In the genomic region with DNA sequence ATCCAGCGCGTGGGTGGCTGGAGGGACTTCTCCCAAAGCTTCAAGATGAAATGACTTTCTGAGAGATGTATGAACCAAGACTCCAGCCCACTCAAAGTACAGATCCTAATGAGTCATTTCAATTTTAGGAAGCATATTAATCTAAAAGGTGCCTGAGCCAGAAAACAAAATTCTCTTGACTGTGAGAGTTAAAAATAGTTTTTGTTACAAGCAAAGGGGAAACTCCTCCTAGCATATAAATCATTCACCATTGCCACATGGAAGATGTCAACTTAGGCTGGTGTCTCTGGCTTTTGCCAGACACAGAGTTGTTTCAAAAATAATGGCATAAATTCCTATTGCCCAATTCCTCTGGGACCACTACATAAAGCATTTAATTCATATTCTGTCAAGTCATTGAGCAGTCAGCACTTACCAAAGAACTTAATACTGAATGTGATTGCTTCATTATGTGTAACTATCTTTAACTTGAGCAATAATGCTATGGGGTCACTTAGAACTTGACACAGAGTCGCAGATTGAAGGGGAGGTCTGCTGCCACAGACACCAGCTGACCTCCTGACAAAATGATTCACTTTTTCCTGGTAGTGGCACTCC, we compare ENCODE assay signal across 10 cellular contexts.
DNase-seq lines count a peak whose midpoint lies in the region; ATAC-seq and TF ChIP-seq lines count a peak whose summit lies in the region.
"Had no signal": no experiment of that assay in that cellular context is flagged by ENCODE, and none has a peak within 500 bp of the region (broad histone marks: within the 10 kb centered on the region; RNA-seq: fewer than 3 reads in every experiment).

No MANE protein-coding gene starts in this region.

- intact Hi-C loops in activated CD4-positive, alpha-beta memory T cell treated with anti-CD3 and anti-CD28 coated beads for 36 hours (cut with micrococcal nuclease) = loop anchor here (1.0 kb wide), 1 partner anchor 64 kb away; no protein-coding TSS in a partner anchor

- no peaks in the 10 kb centered on the region for H3K4me1 ChIP-seq in Peyer's patch

- no peaks in the 10 kb centered on the region for H3K27me3 ChIP-seq in Peyer's patch

- no peak overlapping the region for H3K4me3 Mint-ChIP-seq in activated CD4-positive, alpha-beta memory T cell treated with anti-CD3 and anti-CD28 coated beads for 36 hours
- H3K4me3 Mint-ChIP-seq in activated CD4-positive, alpha-beta memory T cell treated with anti-CD3 and anti-CD28 coated beads, Interleukin-2, amount 10 ng/mL, durations not matched to agents 7 days and 5 days = no peak overlapping the region
- H3K4me3 Mint-ChIP-seq in activated T-helper 17 cell treated with anti-CD3 and anti-CD28 coated beads, Interleukin-2, amount 50 U/mL, for 72 hours = peak overlapping the region; percentile 33
- H3K4me3 Mint-ChIP-seq in nephron = peak overlapping the region in 2 of 3 experiments; percentile 26 to 45
- H3K4me3 Mint-ChIP-seq in type B pancreatic cell = no peak overlapping the region
- no peak overlapping the region for H3K4me3 Mint-ChIP-seq in HFFc6
- H3K4me3 Mint-ChIP-seq: CD4-positive, CD25-positive, alpha-beta regulatory T cell; naive B cell had no signal

- peak overlapping the region; percentile 53 for H3K27ac Mint-ChIP-seq in activated CD4-positive, alpha-beta memory T cell treated with anti-CD3 and anti-CD28 coated beads for 36 hours
- H3K27ac Mint-ChIP-seq in activated CD4-positive, alpha-beta memory T cell treated with anti-CD3 and anti-CD28 coated beads, Interleukin-2, amount 10 ng/mL, durations not matched to agents 7 days and 5 days = no peak overlapping the region
- H3K27ac Mint-ChIP-seq in activated T-helper 17 cell treated with anti-CD3 and anti-CD28 coated beads, Interleukin-2, amount 50 U/mL, for 72 hours = peak overlapping the region; percentile 34
- peak overlapping the region; percentile 71 to 83 (median 71) for H3K27ac Mint-ChIP-seq in nephron
- no peak overlapping the region for H3K27ac Mint-ChIP-seq in type B pancreatic cell
- no peak overlapping the region for H3K27ac Mint-ChIP-seq in HFFc6

- TF ChIP-seq POLR2A in Peyer's patch (IDR thresholded peaks at IDR 0.05) = no peak

- no peak overlapping the region for H3K4me3 ChIP-seq in Peyer's patch

- TF ChIP-seq CTCF in nephron (IDR thresholded peaks at IDR 0.05; ENCODE audit: unreplicated experiment in 3 of 3) (no peak), type B pancreatic cell (conservative IDR thresholded peaks at IDR 0.05) (no peak), Peyer's patch (IDR thresholded peaks at IDR 0.05) (no peak), HFFc6 (IDR thresholded peaks at IDR 0.05) (no peak)

- peak; percentile 36 for ATAC-seq in HG03025 (IDR thresholded peaks at IDR 0.05; ENCODE audit: low FRiP score, unreplicated experiment)
- ATAC-seq in activated T-helper 17 cell treated with anti-CD3 and anti-CD28 coated beads, Interleukin-2, amount 50 U/mL, for 72 hours (replicated peaks) = peak; percentile 65

- CTCF ChIA-PET in activated CD4-positive, alpha-beta memory T cell treated with anti-CD3 and anti-CD28 coated beads for 36 hours (lab: Charles Lee) = no interaction called here
- CTCF ChIA-PET in activated CD4-positive, alpha-beta memory T cell treated with anti-CD3 and anti-CD28 coated beads, Interleukin-2, amount 10 ng/mL, durations not matched to agents 7 days and 5 days (lab: Charles Lee) = no interaction called here

- peak; percentile 39 for DNase-seq in activated CD4-positive, alpha-beta memory T cell treated with anti-CD3 and anti-CD28 coated beads for 36 hours
- DNase-seq in activated CD4-positive, alpha-beta memory T cell treated with anti-CD3 and anti-CD28 coated beads, Interleukin-2, amount 10 ng/mL, durations not matched to agents 7 days and 5 days = no peak
- DNase-seq in type B pancreatic cell (ENCODE audit: extremely low spot score, unreplicated experiment) (no peak), Peyer's patch (no peak), HFFc6 (no peak)
- DNase-seq: naive B cell had no signal

- H3K27ac ChIP-seq in Peyer's patch = no peak overlapping the region

- POLR2A ChIA-PET in activated CD4-positive, alpha-beta memory T cell treated with anti-CD3 and anti-CD28 coated beads for 36 hours (lab: Charles Lee) = no interaction called here
- POLR2A ChIA-PET in activated CD4-positive, alpha-beta memory T cell treated with anti-CD3 and anti-CD28 coated beads, Interleukin-2, amount 10 ng/mL, durations not matched to agents 7 days and 5 days (lab: Charles Lee) = no interaction called here

- no peaks in the 10 kb centered on the region for H3K36me3 ChIP-seq in Peyer's patch

- no peaks in the 10 kb centered on the region for H3K9me3 ChIP-seq in Peyer's patch

- no peaks in the 10 kb centered on the region for H3K36me3 Mint-ChIP-seq in activated CD4-positive, alpha-beta memory T cell treated with anti-CD3 and anti-CD28 coated beads for 36 hours
- H3K36me3 Mint-ChIP-seq in activated CD4-positive, alpha-beta memory T cell treated with anti-CD3 and anti-CD28 coated beads, Interleukin-2, amount 10 ng/mL, durations not matched to agents 7 days and 5 days (ENCODE audit: low read depth) = no peaks in the 10 kb centered on the region
- no peaks in the 10 kb centered on the region for H3K36me3 Mint-ChIP-seq in activated T-helper 17 cell treated with anti-CD3 and anti-CD28 coated beads, Interleukin-2, amount 50 U/mL, for 72 hours (ENCODE audit: low read depth)
- H3K36me3 Mint-ChIP-seq in nephron (ENCODE audit: low read depth) = no peaks in the 10 kb centered on the region
- no peaks in the 10 kb centered on the region for H3K36me3 Mint-ChIP-seq in type B pancreatic cell
- no peaks in the 10 kb centered on the region; the same call in 1 of the 2 replicates for H3K36me3 Mint-ChIP-seq in HFFc6 (ENCODE audit: low read depth)
- H3K36me3 Mint-ChIP-seq: CD4-positive, CD25-positive, alpha-beta regulatory T cell; naive B cell had no signal

- H3K27me3 Mint-ChIP-seq in activated CD4-positive, alpha-beta memory T cell treated with anti-CD3 and anti-CD28 coated beads for 36 hours = peaks cover 3% of the 10 kb centered on the region
- H3K27me3 Mint-ChIP-seq in activated CD4-positive, alpha-beta memory T cell treated with anti-CD3 and anti-CD28 coated beads, Interleukin-2, amount 10 ng/mL, durations not matched to agents 7 days and 5 days = no peaks in the 10 kb centered on the region
- no peaks in the 10 kb centered on the region for H3K27me3 Mint-ChIP-seq in activated T-helper 17 cell treated with anti-CD3 and anti-CD28 coated beads, Interleukin-2, amount 50 U/mL, for 72 hours
- H3K27me3 Mint-ChIP-seq in nephron (ENCODE audit: low read depth) = no peaks in the 10 kb centered on the region
- no peaks in the 10 kb centered on the region for H3K27me3 Mint-ChIP-seq in type B pancreatic cell
- H3K27me3 Mint-ChIP-seq in HFFc6 (ENCODE audit: insufficient read depth) = no peaks in the 10 kb centered on the region
- H3K27me3 Mint-ChIP-seq: naive B cell had no signal

- H3K4me1 Mint-ChIP-seq in activated CD4-positive, alpha-beta memory T cell treated with anti-CD3 and anti-CD28 coated beads for 36 hours (ENCODE audit: low read depth) = peaks cover 20% of the 10 kb centered on the region
- H3K4me1 Mint-ChIP-seq in activated CD4-positive, alpha-beta memory T cell treated with anti-CD3 and anti-CD28 coated beads, Interleukin-2, amount 10 ng/mL, durations not matched to agents 7 days and 5 days = peaks cover 8% of the 10 kb centered on the region
- peaks cover 8% of the 10 kb centered on the region for H3K4me1 Mint-ChIP-seq in activated T-helper 17 cell treated with anti-CD3 and anti-CD28 coated beads, Interleukin-2, amount 50 U/mL, for 72 hours
- H3K4me1 Mint-ChIP-seq in nephron (peaks cover 29% of the 10 kb centered on the region), type B pancreatic cell (ENCODE audit: unreplicated experiment) (peaks cover 14% of the 10 kb centered on the region), HFFc6 (ENCODE audit: low read depth) (no peaks in the 10 kb centered on the region)

- no peaks in the 10 kb centered on the region for H3K9me3 Mint-ChIP-seq in activated CD4-positive, alpha-beta memory T cell treated with anti-CD3 and anti-CD28 coated beads for 36 hours
- H3K9me3 Mint-ChIP-seq in activated CD4-positive, alpha-beta memory T cell treated with anti-CD3 and anti-CD28 coated beads, Interleukin-2, amount 10 ng/mL, durations not matched to agents 7 days and 5 days = no peaks in the 10 kb centered on the region
- H3K9me3 Mint-ChIP-seq in activated T-helper 17 cell treated with anti-CD3 and anti-CD28 coated beads, Interleukin-2, amount 50 U/mL, for 72 hours = no peaks in the 10 kb centered on the region
- H3K9me3 Mint-ChIP-seq in nephron (no peaks in the 10 kb centered on the region), type B pancreatic cell (no peaks in the 10 kb centered on the region), HFFc6 (peaks cover 53% of the 10 kb centered on the region)
- H3K9me3 Mint-ChIP-seq: naive B cell had no signal

Comparison
In these comparisons a context has a peak if more than half of its experiments do, and no peak if none do; other contexts are left out.
1. H3K27ac Mint-ChIP-seq: peak in activated CD4-positive, alpha-beta memory T cell treated with anti-CD3 and anti-CD28 coated beads for 36 hours (single experiment), activated T-helper 17 cell treated with anti-CD3 and anti-CD28 coated beads, Interleukin-2, amount 50 U/mL, for 72 hours (single experiment) and nephron (3 of 3); none in activated CD4-positive, alpha-beta memory T cell treated with anti-CD3 and anti-CD28 coated beads, Interleukin-2, amount 10 ng/mL, durations not matched to agents 7 days and 5 days (single experiment), type B pancreatic cell (single experiment) and HFFc6 (single experiment).
2. H3K4me3 Mint-ChIP-seq: peak in activated T-helper 17 cell treated with anti-CD3 and anti-CD28 coated beads, Interleukin-2, amount 50 U/mL, for 72 hours (single experiment) and nephron (2 of 3); none in activated CD4-positive, alpha-beta memory T cell treated with anti-CD3 and anti-CD28 coated beads for 36 hours (single experiment), activated CD4-positive, alpha-beta memory T cell treated with anti-CD3 and anti-CD28 coated beads, Interleukin-2, amount 10 ng/mL, durations not matched to agents 7 days and 5 days (single experiment), type B pancreatic cell (single experiment) and HFFc6 (single experiment).